Comparison of ENCODE assay signal across 10 cellular contexts in genomic region chr19:18389095-18389735, GRCh38. TPM values are rescaled to one million over a fixed set of nuclear protein-coding genes. Genes with fewer than 3 reads are reported as not detected.
A peak's percentile ranks its signal among the peaks of the same experiment; 100 is the strongest.
DNase-seq lines count a peak whose midpoint lies in the region; FAIRE-seq and TF ChIP-seq lines count a peak whose summit lies in the region.
"Had no signal": no experiment of that assay in that cellular context is flagged by ENCODE, and none has a peak within 500 bp of the region (broad histone marks: within the 10 kb centered on the region; RNA-seq: fewer than 3 reads in every experiment).

No MANE protein-coding gene starts in this region.

- H3K4me2 ChIP-seq in PC-9 (peak overlapping the region; percentile 86), H1 (ENCODE audit: insufficient read depth in 1 of 2, low read depth in 2 of 2, low read length in 2 of 2) (peak overlapping the region in 1 of 2 experiments; percentile 4; a peak in 1 of 4 replicates), parathyroid adenoma (ENCODE audit: low read length) (no peak overlapping the region)

- peak overlapping the region; percentile 91 for H3K4me3 ChIP-seq in PC-9
- H3K4me3 ChIP-seq in H1 (ENCODE audit: extremely low read depth in 1 of 4, insufficient read depth in 2 of 4, low read depth in 3 of 4, low read length in 4 of 4) = no peak overlapping the region
- H3K4me3 ChIP-seq in parathyroid adenoma (ENCODE audit: low read depth, low read length) = peak overlapping the region; percentile 25

- H3K9me3 ChIP-seq in PC-9 (ENCODE audit: insufficient read depth, low read depth) (no peaks in the 10 kb centered on the region), H1 (ENCODE audit: insufficient read depth in 2 of 2, low read depth in 1 of 2, low read length in 1 of 2) (no peaks in the 10 kb centered on the region), parathyroid adenoma (ENCODE audit: control insufficient read depth, low read length) (no peaks in the 10 kb centered on the region)

- CTCF ChIA-PET in PC-9 (lab: Charles Lee) (interaction anchor here (0.6 kb wide), 2 partner anchors 273 to 642 kb away, joined by 3 to 14 read pairs; no protein-coding TSS in a partner anchor), H1 (lab: Charles Lee; ENCODE audit: partially characterized antibody) (interaction anchor here (0.8 to 10.4 kb wide), 22 partner anchors 8 to 112 kb away, joined by 3 to 177 read pairs (median 10); partner anchors contain the start of genes LRRC25 and SSBP4)

- H3K4me1 ChIP-seq in PC-9 (replicated peaks; ENCODE audit: insufficient read depth) = peaks cover 10% of the 10 kb centered on the region
- H3K4me1 ChIP-seq in H1 (replicated peaks in 1 of 4; ENCODE audit: control insufficient read depth in 3 of 4, insufficient read depth in 4 of 4, low read length in 3 of 4) = peaks cover 3 to 4% (median 3%) of the 10 kb centered on the region in 4 experiments
- H3K4me1 ChIP-seq in parathyroid adenoma = peaks cover 7% of the 10 kb centered on the region

- H3K27ac Mint-ChIP-seq in activated CD4-positive, alpha-beta T cell treated with anti-CD3 and anti-CD28 coated beads, Interleukin-2, amount 10 ng/mL, durations not matched to agents 24 days and 14 days = no peak overlapping the region

- peaks cover 33% of the 10 kb centered on the region for H4K20me1 ChIP-seq in PC-9 (ENCODE audit: insufficient read depth)
- no peaks in the 10 kb centered on the region for H4K20me1 ChIP-seq in H1 (replicated peaks in 1 of 2; ENCODE audit: control insufficient read depth in 1 of 2, insufficient read depth in 2 of 2, low read length in 2 of 2)

- no peak overlapping the region for H4K91ac ChIP-seq in H1 (replicated peaks; ENCODE audit: insufficient read length, low read length)

- H3K4me3 Mint-ChIP-seq in activated CD4-positive, alpha-beta T cell treated with anti-CD3 and anti-CD28 coated beads, Interleukin-2, amount 10 ng/mL, durations not matched to agents 24 days and 14 days = peak overlapping the region; percentile 30

- H3K14ac ChIP-seq in H1 (ENCODE audit: insufficient read length) = no peak overlapping the region

- no peak overlapping the region for H2BK5ac ChIP-seq in H1 (ENCODE audit: low read depth, low read length)

- H3K79me2 ChIP-seq in PC-9 (ENCODE audit: low read depth) (peaks cover 31% of the 10 kb centered on the region), H1 (ENCODE audit: control insufficient read depth in 1 of 2, insufficient read depth in 2 of 2, low read length in 2 of 2) (no peaks in the 10 kb centered on the region), parathyroid adenoma (no peaks in the 10 kb centered on the region)

- H2BK15ac ChIP-seq in H1 (ENCODE audit: low read length) = 0 out of 2 replicates have a peak overlapping the region, but pooled peaks have one; percentile 53

- no peak overlapping the region for H3K4ac ChIP-seq in H1 (replicated peaks; ENCODE audit: insufficient read length, low read depth, low read length)

- H3K27ac ChIP-seq in PC-9 (0 out of 2 replicates have a peak overlapping the region, but pooled peaks have one; percentile 2), H1 (ENCODE audit: low read depth, low read length) (no peak overlapping the region), parathyroid adenoma (peak overlapping the region; percentile 51)

- H3K9me3 Mint-ChIP-seq in activated CD4-positive, alpha-beta T cell treated with anti-CD3 and anti-CD28 coated beads, Interleukin-2, amount 10 ng/mL, durations not matched to agents 24 days and 14 days = no peaks in the 10 kb centered on the region

- peaks cover 53% of the 10 kb centered on the region for H3K27me3 Mint-ChIP-seq in activated CD4-positive, alpha-beta T cell treated with anti-CD3 and anti-CD28 coated beads, Interleukin-2, amount 10 ng/mL, durations not matched to agents 24 days and 14 days

- no TSS peak for BruUV-seq in PC-9 (replicated peaks; lab: Mats Ljungman, UMichigan)

- 91% methylated on average over 8 of the region's 8 CpGs; no CpG with 5 or more reads in 1 of the 2 experiments for WGBS in H1 (ENCODE audit: extremely low coverage in 1 of 2, insufficient coverage in 1 of 2, insufficient read length in 1 of 2, insufficient replicate concordance in 2 of 2, low coverage in 1 of 2, low lambda C conversion rate in 2 of 2, missing lambda C conversion rate in 1 of 2), 2 experiments

- H3K9ac ChIP-seq in H1 (replicated peaks in 1 of 4; ENCODE audit: extremely low read depth in 1 of 4, low read depth in 3 of 4, low read length in 3 of 4) (no peak overlapping the region), parathyroid adenoma (no peak overlapping the region)

- no peaks in the 10 kb centered on the region for H3K9me2 ChIP-seq in PC-9 (ENCODE audit: insufficient read depth)

- no peaks in the 10 kb centered on the region for H3K36me3 Mint-ChIP-seq in activated CD4-positive, alpha-beta T cell treated with anti-CD3 and anti-CD28 coated beads, Interleukin-2, amount 10 ng/mL, durations not matched to agents 24 days and 14 days (ENCODE audit: low read depth)

- H2AK5ac ChIP-seq in H1 (ENCODE audit: low read depth, low read length) = peak overlapping the region; percentile 42; the same call in 1 of the 2 replicates

- H2BK120ac ChIP-seq in H1 (replicated peaks; ENCODE audit: low read depth, low read length) = no peak overlapping the region

- FAIRE-seq in H1 (lab: Jason Lieb, UNC) = no peak

- H3K56ac ChIP-seq in H1 (replicated peaks; ENCODE audit: insufficient read length, low read depth, low read length) = no peak overlapping the region

- TF ChIP-seq CTCF in PC-9 (conservative IDR thresholded peaks at IDR 0.05) = no peak
- no peak for TF ChIP-seq CTCF in H1 (IDR thresholded peaks at IDR 0.05; ENCODE audit: control extremely low read depth in 1 of 3, insufficient read depth in 1 of 3, low read depth in 1 of 3, low read length in 3 of 3)
- no peak for TF ChIP-seq CTCF in parathyroid adenoma (IDR thresholded peaks at IDR 0.05)

- H3K27me3 ChIP-seq in PC-9 (ENCODE audit: insufficient read depth, low read depth) (no peaks in the 10 kb centered on the region), H1 (replicated peaks in 1 of 4; ENCODE audit: control insufficient read depth in 3 of 4, extremely low read depth in 1 of 4, insufficient read depth in 3 of 4, low read length in 3 of 4) (peaks cover 0 to 23% (median 14%) of the 10 kb centered on the region in 4 experiments; a peak in 6 of 7 replicates), parathyroid adenoma (ENCODE audit: control insufficient read depth, insufficient read depth, low read length) (no peaks in the 10 kb centered on the region)

- no peak overlapping the region for H4K8ac ChIP-seq in H1 (ENCODE audit: extremely low read depth, insufficient read depth, low read length)

- no peak overlapping the region for H3K23ac ChIP-seq in H1 (ENCODE audit: insufficient read length)

- POLR2A ChIA-PET in PC-9 (lab: Charles Lee; ENCODE audit: unreplicated experiment) = no interaction called here
- POLR2A ChIA-PET in H1 (lab: Charles Lee; ENCODE audit: partially characterized antibody) = interaction anchor here (1.2 to 3.3 kb wide), 6 partner anchors 11 to 157 kb away, joined by 3 to 16 read pairs (median 4); partner anchors contain the start of gene JUND

- H2BK12ac ChIP-seq in H1 (ENCODE audit: low read depth, low read length) = no peak overlapping the region

- no peak for DNase-seq in activated CD4-positive, alpha-beta T cell treated with anti-CD3 and anti-CD28 coated beads, Interleukin-2, amount 10 ng/mL, durations not matched to agents 24 days and 14 days
- DNase-seq in activated CD4-positive, alpha-beta T cell treated with anti-CD3 and anti-CD28 coated beads for 1 hour = no peak
- DNase-seq in PC-9 (no peak), H1 (ENCODE audit: low read depth in 1 of 2, low spot score in 2 of 2) (no peak), hepatic stellate cell (ENCODE audit: low spot score) (no peak), OCI-M1 (lab: John Stamatoyannopoulos, UW) (no peak), NCI-H226 (no peak)

- no peaks in the 10 kb centered on the region for H3K79me1 ChIP-seq in H1 (ENCODE audit: low read depth, low read length)

- no peak overlapping the region for H4K5ac ChIP-seq in H1 (ENCODE audit: insufficient read length, low read depth, low read length)

- no peak for TF ChIP-seq RAD21 in H1 (IDR thresholded peaks at IDR 0.05 in 1 of 2, conservative IDR thresholded peaks at IDR 0.05 in 1 of 2; ENCODE audit: low read depth in 2 of 2, low read length in 2 of 2)

- peaks cover 28% of the 10 kb centered on the region for H3K36me3 ChIP-seq in PC-9 (ENCODE audit: low read depth)
- H3K36me3 ChIP-seq in H1 (ENCODE audit: control insufficient read depth in 2 of 4, insufficient read depth in 4 of 4, low read length in 3 of 4) = no peaks in the 10 kb centered on the region
- H3K36me3 ChIP-seq in parathyroid adenoma (ENCODE audit: control insufficient read depth, insufficient read depth, low read length) = no peaks in the 10 kb centered on the region

- H2BK20ac ChIP-seq in H1 (ENCODE audit: low read length) = no peak overlapping the region

- TF ChIP-seq POLR2A in H1 (IDR thresholded peaks at IDR 0.05; ENCODE audit: control extremely low read depth in 1 of 2, low read depth in 2 of 2, low read length in 2 of 2) = no peak

- H2AFZ ChIP-seq in PC-9 (no peak overlapping the region), H1 (ENCODE audit: low read length) (no peak overlapping the region), parathyroid adenoma (no peak overlapping the region)

- H3K4me1 Mint-ChIP-seq in activated CD4-positive, alpha-beta T cell treated with anti-CD3 and anti-CD28 coated beads, Interleukin-2, amount 10 ng/mL, durations not matched to agents 24 days and 14 days = peaks cover 4% of the 10 kb centered on the region

- H3K18ac ChIP-seq in H1 (ENCODE audit: extremely low read depth, low read length) = no peak overlapping the region

- TF ChIP-seq EP300 in H1 (IDR thresholded peaks at IDR 0.05; ENCODE audit: borderline replicate concordance in 1 of 2, low read depth in 2 of 2, low read length in 2 of 2) = no peak

- intact Hi-C loops in activated CD4-positive, alpha-beta T cell treated with anti-CD3 and anti-CD28 coated beads, Interleukin-2, amount 10 ng/mL, durations not matched to agents 24 days and 14 days (cut with micrococcal nuclease) = loop anchor here (2.0 kb wide), 1 partner anchor 22 kb away; no protein-coding TSS in a partner anchor
- intact Hi-C loops in PC-9 (cut with micrococcal nuclease; ENCODE audit: unreplicated experiment) = no loop called here

- H3F3A ChIP-seq in PC-9 (ENCODE audit: insufficient read depth, low read depth) = peaks cover 59% of the 10 kb centered on the region

- H3K23me2 ChIP-seq in H1 (ENCODE audit: low read depth, low read length) = peaks cover 2% of the 10 kb centered on the region; the same call in 1 of the 2 replicates

RNA-seq across cellular contexts. Expression of gene GDF15, which starts 3.3 kb away (rescaled TPM):
- 0.26 TPM in 1 of 2 replicates, not detected in the other for total RNA-seq in activated CD4-positive, alpha-beta T cell treated with anti-CD3 and anti-CD28 coated beads, Interleukin-2, amount 10 ng/mL, durations not matched to agents 24 days and 14 days
- 15.1 and 17.2 TPM in 2 replicates for total RNA-seq in PC-9 (2021)
- total RNA-seq in H1 (2021; fragmentation: NEBNext Ultra II Directional; extraction: Animal tissue kit (Norgen Biotek cat#: 25700)) = 4.1 and 5.0 TPM in 2 replicates
- polyA plus RNA-seq in H1 (2011; rRNA removed) = 8.5 and 18.8 TPM in 2 replicates
- 8.2 TPM for polyA plus RNA-seq in H1 (2011; cell fraction: cytosol; rRNA removed)
- 17.2 TPM for polyA plus RNA-seq in H1 (2011; cell fraction: nucleus; rRNA removed)
- 4.9 to 6.1 TPM (median 5.6 TPM) in 4 replicates for polyA plus RNA-seq in H1 (2012, experiment 1 of 2)
- polyA plus RNA-seq in H1 (2012, experiment 2 of 2) = 5.5 TPM
- 11.8 TPM for polyA plus RNA-seq in H1 (2013, experiment 1 of 2)
- 14.4 TPM for polyA plus RNA-seq in H1 (2013, experiment 2 of 2)
- polyA minus RNA-seq in H1 (2011; rRNA and poly(A)+ RNA removed) = 1.1 and 2.9 TPM in 2 replicates
- 6.8 TPM for polyA minus RNA-seq in H1 (2011; cell fraction: cytosol; rRNA and poly(A)+ RNA removed)
- 9.7 TPM for polyA minus RNA-seq in H1 (2011; cell fraction: nucleus; rRNA and poly(A)+ RNA removed)

RNA-seq across cellular contexts. Expression of gene LRRC25, which starts 8.2 kb away (rescaled TPM):
- total RNA-seq in activated CD4-positive, alpha-beta T cell treated with anti-CD3 and anti-CD28 coated beads, Interleukin-2, amount 10 ng/mL, durations not matched to agents 24 days and 14 days = not detected in 2 replicates
- not detected in 2 replicates for total RNA-seq in PC-9 (2021)
- total RNA-seq in H1 (2021; fragmentation: NEBNext Ultra II Directional; extraction: Animal tissue kit (Norgen Biotek cat#: 25700)) = 0.20 and 0.23 TPM in 2 replicates
- 0.31 and 0.41 TPM in 2 replicates for polyA plus RNA-seq in H1 (2011; rRNA removed)
- 0.35 TPM for polyA plus RNA-seq in H1 (2011; cell fraction: cytosol; rRNA removed)
- 0.30 TPM for polyA plus RNA-seq in H1 (2011; cell fraction: nucleus; rRNA removed)
- 0.09 to 0.29 TPM (median 0.19 TPM) in 3 of 4 replicates, not detected in the other for polyA plus RNA-seq in H1 (2012, experiment 1 of 2)
- 0.16 TPM for polyA plus RNA-seq in H1 (2012, experiment 2 of 2)
- polyA plus RNA-seq in H1 (2013, experiment 1 of 2) = 0.14 TPM
- polyA plus RNA-seq in H1 (2013, experiment 2 of 2) = 0.13 TPM
- polyA minus RNA-seq in H1 (2011; rRNA and poly(A)+ RNA removed) = 0.35 and 0.46 TPM in 2 replicates
- polyA minus RNA-seq in H1 (2011; cell fraction: cytosol; rRNA and poly(A)+ RNA removed) = not detected
- not detected for polyA minus RNA-seq in H1 (2011; cell fraction: nucleus; rRNA and poly(A)+ RNA removed)
- total RNA-seq: Daoy, LHCN-M2 had no signal

RNA-seq across cellular contexts. Expression of gene SSBP4, which starts 30.0 kb away (rescaled TPM):
- total RNA-seq in activated CD4-positive, alpha-beta T cell treated with anti-CD3 and anti-CD28 coated beads, Interleukin-2, amount 10 ng/mL, durations not matched to agents 24 days and 14 days = 154 TPM in 2 replicates
- 56.6 and 65.2 TPM in 2 replicates for total RNA-seq in PC-9 (2021)
- 26.4 and 30.5 TPM in 2 replicates for total RNA-seq in H1 (2021; fragmentation: NEBNext Ultra II Directional; extraction: Animal tissue kit (Norgen Biotek cat#: 25700))
- polyA plus RNA-seq in H1 (2011; rRNA removed) = 33.7 and 51.3 TPM in 2 replicates
- polyA plus RNA-seq in H1 (2011; cell fraction: cytosol; rRNA removed) = 28.5 TPM
- 60.9 TPM for polyA plus RNA-seq in H1 (2011; cell fraction: nucleus; rRNA removed)
- polyA plus RNA-seq in H1 (2012, experiment 1 of 2) = 11.5 to 29.1 TPM (median 22.0 TPM) in 4 replicates
- polyA plus RNA-seq in H1 (2012, experiment 2 of 2) = 26.6 TPM
- 40.7 TPM for polyA plus RNA-seq in H1 (2013, experiment 1 of 2)
- polyA plus RNA-seq in H1 (2013, experiment 2 of 2) = 42.3 TPM
- polyA minus RNA-seq in H1 (2011; rRNA and poly(A)+ RNA removed) = 1.9 and 3.2 TPM in 2 replicates
- 25.3 TPM for polyA minus RNA-seq in H1 (2011; cell fraction: cytosol; rRNA and poly(A)+ RNA removed)
- polyA minus RNA-seq in H1 (2011; cell fraction: nucleus; rRNA and poly(A)+ RNA removed) = 21.7 TPM

RNA-seq across cellular contexts. Expression of gene ISYNA1, which starts 48.7 kb away (rescaled TPM):
- 9.9 and 10.9 TPM in 2 replicates for total RNA-seq in activated CD4-positive, alpha-beta T cell treated with anti-CD3 and anti-CD28 coated beads, Interleukin-2, amount 10 ng/mL, durations not matched to agents 24 days and 14 days
- 129 and 142 TPM in 2 replicates for total RNA-seq in PC-9 (2021)
- total RNA-seq in H1 (2021; fragmentation: NEBNext Ultra II Directional; extraction: Animal tissue kit (Norgen Biotek cat#: 25700)) = 207 and 215 TPM in 2 replicates
- 264 and 330 TPM in 2 replicates for polyA plus RNA-seq in H1 (2011; rRNA removed)
- 164 TPM for polyA plus RNA-seq in H1 (2011; cell fraction: cytosol; rRNA removed)
- polyA plus RNA-seq in H1 (2011; cell fraction: nucleus; rRNA removed) = 558 TPM
- 147 to 255 TPM (median 231 TPM) in 4 replicates for polyA plus RNA-seq in H1 (2012, experiment 1 of 2)
- 269 TPM for polyA plus RNA-seq in H1 (2012, experiment 2 of 2)
- polyA plus RNA-seq in H1 (2013, experiment 1 of 2) = 172 TPM
- 158 TPM for polyA plus RNA-seq in H1 (2013, experiment 2 of 2)
- 67.7 and 79.7 TPM in 2 replicates for polyA minus RNA-seq in H1 (2011; rRNA and poly(A)+ RNA removed)
- polyA minus RNA-seq in H1 (2011; cell fraction: cytosol; rRNA and poly(A)+ RNA removed) = 153 TPM
- 97.1 TPM for polyA minus RNA-seq in H1 (2011; cell fraction: nucleus; rRNA and poly(A)+ RNA removed)

RNA-seq across cellular contexts. Expression of gene PGPEP1, which starts 48.8 kb away (rescaled TPM):
- 14.6 and 18.5 TPM in 2 replicates for total RNA-seq in activated CD4-positive, alpha-beta T cell treated with anti-CD3 and anti-CD28 coated beads, Interleukin-2, amount 10 ng/mL, durations not matched to agents 24 days and 14 days
- total RNA-seq in PC-9 (2021) = 42.0 and 53.6 TPM in 2 replicates
- 33.2 and 33.4 TPM in 2 replicates for total RNA-seq in H1 (2021; fragmentation: NEBNext Ultra II Directional; extraction: Animal tissue kit (Norgen Biotek cat#: 25700))
- polyA plus RNA-seq in H1 (2011; rRNA removed) = 16.6 and 17.0 TPM in 2 replicates
- 19.4 TPM for polyA plus RNA-seq in H1 (2011; cell fraction: cytosol; rRNA removed)
- 29.1 TPM for polyA plus RNA-seq in H1 (2011; cell fraction: nucleus; rRNA removed)
- 21.0 to 25.1 TPM (median 23.6 TPM) in 4 replicates for polyA plus RNA-seq in H1 (2012, experiment 1 of 2)
- 19.1 TPM for polyA plus RNA-seq in H1 (2012, experiment 2 of 2)
- 41.9 TPM for polyA plus RNA-seq in H1 (2013, experiment 1 of 2)
- 41.8 TPM for polyA plus RNA-seq in H1 (2013, experiment 2 of 2)
- 58.5 and 73.6 TPM in 2 replicates for polyA minus RNA-seq in H1 (2011; rRNA and poly(A)+ RNA removed)
- 23.0 TPM for polyA minus RNA-seq in H1 (2011; cell fraction: cytosol; rRNA and poly(A)+ RNA removed)
- polyA minus RNA-seq in H1 (2011; cell fraction: nucleus; rRNA and poly(A)+ RNA removed) = 27.0 TPM

Comparison
In these comparisons a context has a peak if more than half of its experiments do, and no peak if none do; other contexts are left out.
1. H3K4me3 ChIP-seq: peak in PC-9 (single experiment) and parathyroid adenoma (single experiment); none in H1 (0 of 4).